Comparison of ENCODE assay signal across 18 cellular contexts in the genomic region with DNA sequence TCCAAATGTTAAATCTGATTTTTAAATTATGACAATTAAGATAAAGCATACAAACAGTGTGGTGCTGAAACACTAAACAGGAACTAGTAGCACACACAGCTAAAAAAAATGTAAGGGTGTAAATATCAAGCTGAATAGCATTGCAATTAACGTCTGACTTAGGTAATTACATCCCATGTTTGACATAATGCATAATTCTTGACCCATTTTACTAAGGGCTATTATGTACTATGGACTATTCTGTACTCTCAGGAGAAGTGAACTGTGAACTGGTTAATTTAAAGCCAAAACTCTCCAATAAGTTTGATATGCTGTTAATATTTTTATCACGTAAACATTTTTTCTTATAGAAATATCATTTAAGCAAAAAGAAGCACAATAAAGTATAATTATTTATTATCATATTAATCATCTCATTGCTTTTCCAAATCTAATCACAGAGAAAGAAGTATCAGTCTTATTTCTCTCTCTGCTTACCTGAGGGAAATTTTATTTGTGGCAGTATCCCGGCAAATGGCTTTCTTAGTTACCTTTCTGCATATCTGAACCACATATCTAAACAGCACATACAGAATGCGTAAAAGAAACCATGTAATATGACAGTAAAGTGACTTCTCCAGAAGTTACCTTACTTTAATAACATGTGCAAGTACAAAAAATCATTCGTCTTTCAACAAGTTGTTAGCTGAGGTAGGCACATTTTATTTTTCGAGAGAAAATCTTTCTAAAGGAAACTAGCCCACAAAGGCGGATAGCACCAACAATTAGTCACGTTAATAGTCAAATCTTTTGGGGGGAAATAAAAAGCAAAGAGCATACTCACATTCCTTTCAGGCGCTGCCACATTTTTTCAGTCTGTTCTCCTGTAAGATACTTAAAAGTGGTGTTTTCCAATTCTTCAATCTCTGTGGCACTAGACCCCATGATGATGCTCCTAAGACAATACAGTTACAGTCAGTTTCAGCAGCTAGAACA.
DNase-seq lines count a peak whose midpoint lies in the region; ATAC-seq and TF ChIP-seq lines count a peak whose summit lies in the region.
"Had no signal": no experiment of that assay in that cellular context is flagged by ENCODE, and none has a peak within 500 bp of the region (broad histone marks: within the 10 kb centered on the region; RNA-seq: fewer than 3 reads in every experiment).

No MANE protein-coding gene starts in this region.

- peak overlapping the region; percentile 37 for H3K4me3 ChIP-seq in SJCRH30

- TF ChIP-seq CTCF in glutamatergic neuron (IDR thresholded peaks at IDR 0.05; ENCODE audit: partially characterized antibody, unreplicated experiment) = no peak

- peaks cover 1% of the 10 kb centered on the region for H3K27me3 Mint-ChIP-seq in glutamatergic neuron (ENCODE audit: unreplicated experiment)
- peaks cover 10% of the 10 kb centered on the region for H3K27me3 Mint-ChIP-seq in activated naive CD4-positive, alpha-beta T cell treated with anti-CD3 and anti-CD28 coated beads for 36 hours (ENCODE audit: low read depth)
- H3K27me3 Mint-ChIP-seq: stimulated activated memory B cell treated with anti-CD40 and anti-IgM and Interleukin-4, amounts not matched to agents 10 μg/mL and 1 μg/mL and 100 μg/mL, for 72 hours had no signal

- intact Hi-C loops in activated naive CD4-positive, alpha-beta T cell treated with anti-CD3 and anti-CD28 coated beads for 36 hours (cut with micrococcal nuclease) = no loop called here

- peak overlapping the region; percentile 93 for H3K4me3 Mint-ChIP-seq in glutamatergic neuron (ENCODE audit: unreplicated experiment)
- H3K4me3 Mint-ChIP-seq in activated naive CD4-positive, alpha-beta T cell treated with anti-CD3 and anti-CD28 coated beads for 36 hours = no peak overlapping the region
- H3K4me3 Mint-ChIP-seq: activated CD4-positive, alpha-beta T cell treated with anti-CD3 and anti-CD28 coated beads, Interleukin-2, amount 10 ng/mL, durations not matched to agents 24 days and 14 days; IgD-negative memory B cell; stimulated activated memory B cell treated with anti-CD40 and anti-IgM and Interleukin-4, amounts not matched to agents 10 μg/mL and 1 μg/mL and 100 μg/mL, for 72 hours had no signal

- no peaks in the 10 kb centered on the region for H3K36me3 Mint-ChIP-seq in glutamatergic neuron (ENCODE audit: unreplicated experiment)
- no peaks in the 10 kb centered on the region for H3K36me3 Mint-ChIP-seq in activated naive CD4-positive, alpha-beta T cell treated with anti-CD3 and anti-CD28 coated beads for 36 hours (ENCODE audit: low read depth)
- H3K36me3 Mint-ChIP-seq: IgD-negative memory B cell; stimulated activated memory B cell treated with anti-CD40 and anti-IgM and Interleukin-4, amounts not matched to agents 10 μg/mL and 1 μg/mL and 100 μg/mL, for 72 hours had no signal

- H3K36me3 ChIP-seq in SJCRH30 = no peaks in the 10 kb centered on the region
- H3K36me3 ChIP-seq: transverse colon had no signal

- H3K9me3 Mint-ChIP-seq in glutamatergic neuron (ENCODE audit: unreplicated experiment) = peaks cover 9% of the 10 kb centered on the region
- no peaks in the 10 kb centered on the region for H3K9me3 Mint-ChIP-seq in activated naive CD4-positive, alpha-beta T cell treated with anti-CD3 and anti-CD28 coated beads for 36 hours
- H3K9me3 Mint-ChIP-seq: activated CD4-positive, alpha-beta T cell treated with anti-CD3 and anti-CD28 coated beads, Interleukin-2, amount 10 ng/mL, durations not matched to agents 24 days and 14 days; IgD-negative memory B cell; nephron; stimulated activated memory B cell treated with anti-CD40 and anti-IgM and Interleukin-4, amounts not matched to agents 10 μg/mL and 1 μg/mL and 100 μg/mL, for 72 hours had no signal

- no peaks in the 10 kb centered on the region for H3K4me1 ChIP-seq in SJCRH30

- H3K4me1 Mint-ChIP-seq in glutamatergic neuron (ENCODE audit: low read depth, unreplicated experiment) = peaks cover 19% of the 10 kb centered on the region
- no peaks in the 10 kb centered on the region for H3K4me1 Mint-ChIP-seq in activated naive CD4-positive, alpha-beta T cell treated with anti-CD3 and anti-CD28 coated beads for 36 hours (ENCODE audit: low read depth)
- H3K4me1 Mint-ChIP-seq: activated CD4-positive, alpha-beta T cell treated with anti-CD3 and anti-CD28 coated beads, Interleukin-2, amount 10 ng/mL, durations not matched to agents 24 days and 14 days; stimulated activated memory B cell treated with anti-CD40 and anti-IgM and Interleukin-4, amounts not matched to agents 10 μg/mL and 1 μg/mL and 100 μg/mL, for 72 hours had no signal

- CTCF ChIA-PET in activated naive CD4-positive, alpha-beta T cell treated with anti-CD3 and anti-CD28 coated beads for 36 hours (lab: Charles Lee) = no interaction called here

- DNase-seq in NCI-H1436 (lab: John Stamatoyannopoulos, UW) (peak; percentile 24), NCI-H1436 treated with DMSO at 0.1 percent for 48 hours (lab: John Stamatoyannopoulos, UW) (no peak), SJCRH30 (no peak), glutamatergic neuron (no peak), superior temporal gyrus (ENCODE audit: extremely low spot score) (peak; percentile 78), HUDEP-2 (lab: John Stamatoyannopoulos, UW; ENCODE audit: unreplicated experiment in 76 of 76) (no peak)
- DNase-seq in activated naive CD4-positive, alpha-beta T cell treated with anti-CD3 and anti-CD28 coated beads for 36 hours = no peak
- DNase-seq: 8988T; activated CD4-positive, alpha-beta T cell treated with anti-CD3 and anti-CD28 coated beads, Interleukin-2, amount 10 ng/mL, durations not matched to agents 24 days and 14 days; activated CD8-positive, alpha-beta memory T cell treated with anti-CD3 and anti-CD28 coated beads, Interleukin-2, amount 50 U/mL, for 48 hours; activated gamma-delta T cell treated with Interleukin-2 at 50 U/mL for 16 hours; NK-92 treated with Interleukin-12 subunit alpha and Interleukin-12 subunit beta, amount 100 ng/mL, for 24 hours; transverse colon had no signal

- H3K9me3 ChIP-seq in SJCRH30 (replicated peaks) = no peaks in the 10 kb centered on the region
- H3K9me3 ChIP-seq: transverse colon had no signal

- H3K27ac Mint-ChIP-seq in glutamatergic neuron (ENCODE audit: unreplicated experiment) = peak overlapping the region; percentile 97
- no peak overlapping the region for H3K27ac Mint-ChIP-seq in activated naive CD4-positive, alpha-beta T cell treated with anti-CD3 and anti-CD28 coated beads for 36 hours
- H3K27ac Mint-ChIP-seq: activated CD4-positive, alpha-beta T cell treated with anti-CD3 and anti-CD28 coated beads, Interleukin-2, amount 10 ng/mL, durations not matched to agents 24 days and 14 days; IgD-negative memory B cell; stimulated activated memory B cell treated with anti-CD40 and anti-IgM and Interleukin-4, amounts not matched to agents 10 μg/mL and 1 μg/mL and 100 μg/mL, for 72 hours had no signal

- no peak for ATAC-seq in HG03565 (IDR thresholded peaks at IDR 0.05; ENCODE audit: unreplicated experiment)

- no peaks in the 10 kb centered on the region for H3K27me3 ChIP-seq in SJCRH30
- H3K27me3 ChIP-seq: transverse colon had no signal

- H3K27ac ChIP-seq in SJCRH30 = no peak overlapping the region; the same call in 1 of the 2 replicates
- H3K27ac ChIP-seq: C4-2B, transverse colon had no signal

Comparison
In these comparisons a context has a peak if more than half of its experiments do, and no peak if none do; other contexts are left out.
1. DNase-seq: peak in NCI-H1436 (single experiment) and superior temporal gyrus (single experiment); none in NCI-H1436 treated with DMSO at 0.1 percent for 48 hours (single experiment), SJCRH30 (0 of 2), glutamatergic neuron (single experiment), HUDEP-2 (0 of 76) and activated naive CD4-positive, alpha-beta T cell treated with anti-CD3 and anti-CD28 coated beads for 36 hours (single experiment).